In genomic region chr17:78173025-78173715, GRCh38 we compare ENCODE assay signal across 8 cellular contexts. TPM values are rescaled to one million over a fixed set of nuclear protein-coding genes. Genes with fewer than 3 reads are reported as not detected.
A peak's percentile ranks its signal among the peaks of the same experiment; 100 is the strongest.
DNase-seq lines count a peak whose midpoint lies in the region; ATAC-seq, FAIRE-seq and TF ChIP-seq lines count a peak whose summit lies in the region.

No MANE protein-coding gene starts in this region.

- dilution Hi-C loops in keratinocyte (cut with MboI; ENCODE audit: extremely low pct_ligation_motif_present, low sequenced_read_pairs) = no loop called here

- peak; percentile 40 for ATAC-seq in activated CD8-positive, alpha-beta memory T cell treated with anti-CD3 and anti-CD28 coated beads, Interleukin-2, amount 10 ng/mL, durations not matched to agents 7 days and 5 days
- ATAC-seq in T-helper 17 cell = peak; percentile 41
- ATAC-seq in HG03565 (IDR thresholded peaks at IDR 0.05; ENCODE audit: unreplicated experiment) = no peak

- peak overlapping the region; percentile 28 for H3K9ac ChIP-seq in keratinocyte (ENCODE audit: control insufficient read depth, extremely low read depth, insufficient read depth, low read length)

- no peak for TF ChIP-seq POLR2A in transverse colon (IDR thresholded peaks at IDR 0.05)

- TF ChIP-seq CTCF in keratinocyte (optimal IDR thresholded peaks at IDR 0.05 in 1 of 3, IDR thresholded peaks at IDR 0.05 in 1 of 3, conservative IDR thresholded peaks at IDR 0.05 in 1 of 3; ENCODE audit: extremely low read depth in 1 of 3, insufficient read depth in 2 of 3, low read length in 3 of 3) = no peak
- TF ChIP-seq CTCF in transverse colon (IDR thresholded peaks at IDR 0.05) = no peak

- H3K27me3 Mint-ChIP-seq in activated CD8-positive, alpha-beta memory T cell treated with anti-CD3 and anti-CD28 coated beads, Interleukin-2, amount 10 ng/mL, durations not matched to agents 7 days and 5 days = no peaks in the 10 kb centered on the region
- H3K27me3 Mint-ChIP-seq in T-helper 17 cell = no peaks in the 10 kb centered on the region

- no peaks in the 10 kb centered on the region for H4K20me1 ChIP-seq in keratinocyte (ENCODE audit: control insufficient read depth, extremely low read depth, insufficient read depth, low read length)

- H3K4me2 ChIP-seq in keratinocyte (ENCODE audit: control insufficient read depth, extremely low read depth, insufficient read depth, low read depth, low read length) = peak overlapping the region; percentile 5

- H2AFZ ChIP-seq in keratinocyte (ENCODE audit: control insufficient read depth, low read length) = no peak overlapping the region

- H3K9me1 ChIP-seq in keratinocyte (ENCODE audit: control insufficient read depth, extremely low read depth, insufficient read depth, low read length) = no peaks in the 10 kb centered on the region

- H3K4me3 ChIP-seq in keratinocyte (ENCODE audit: control insufficient read depth in 2 of 3, extremely low read depth in 1 of 3, insufficient read depth in 2 of 3, low read depth in 1 of 3, low read length in 3 of 3) (no peak overlapping the region), transverse colon (peak overlapping the region in 2 of 4 donors; percentile 10 to 11)

- 26 to 43% methylated on average over 5 to 11 of the region's 11 CpGs for WGBS in transverse colon (ENCODE audit: low coverage in 1 of 2), 2 donors

- H3K9me3 ChIP-seq in T-helper 17 cell (ENCODE audit: control insufficient read depth, low read length, poor library complexity, severe bottlenecking) = no peaks in the 10 kb centered on the region
- H3K9me3 ChIP-seq in keratinocyte (ENCODE audit: control insufficient read depth, low read depth, low read length) = no peaks in the 10 kb centered on the region
- H3K9me3 ChIP-seq in transverse colon = no peaks in the 10 kb centered on the region

- H3K27me3 ChIP-seq in keratinocyte (ENCODE audit: control insufficient read depth, extremely low read depth, insufficient read depth, low read length) (no peaks in the 10 kb centered on the region), transverse colon (no peaks in the 10 kb centered on the region)

- peaks cover 64% of the 10 kb centered on the region for H3K4me1 Mint-ChIP-seq in activated CD8-positive, alpha-beta memory T cell treated with anti-CD3 and anti-CD28 coated beads, Interleukin-2, amount 10 ng/mL, durations not matched to agents 7 days and 5 days
- H3K4me1 Mint-ChIP-seq in T-helper 17 cell = peaks cover 33% of the 10 kb centered on the region

- no peaks in the 10 kb centered on the region for H3K9me3 Mint-ChIP-seq in activated CD8-positive, alpha-beta memory T cell treated with anti-CD3 and anti-CD28 coated beads, Interleukin-2, amount 10 ng/mL, durations not matched to agents 7 days and 5 days (ENCODE audit: low read depth)

- H3K27ac ChIP-seq in keratinocyte (ENCODE audit: control insufficient read depth, insufficient read depth, low read length) (no peak overlapping the region), transverse colon (peak overlapping the region; percentile 85 to 95 (median 92))

- DNase-seq in activated CD8-positive, alpha-beta memory T cell treated with anti-CD3 and anti-CD28 coated beads, Interleukin-2, amount 10 ng/mL, durations not matched to agents 7 days and 5 days = peak; percentile 61
- no peak for DNase-seq in activated CD8-positive, alpha-beta memory T cell treated with anti-CD3 and anti-CD28 coated beads, Interleukin-2, amount 50 U/mL, for 4 hours
- DNase-seq in T-helper 17 cell (no peak), keratinocyte (ENCODE audit: low read depth, low spot score) (no peak), transverse colon (peak; percentile 68), NCI-H146 (lab: John Stamatoyannopoulos, UW) (no peak), Kasumi-1 (lab: John Stamatoyannopoulos, UW) (no peak)

- H3K4me3 Mint-ChIP-seq in activated CD8-positive, alpha-beta memory T cell treated with anti-CD3 and anti-CD28 coated beads, Interleukin-2, amount 10 ng/mL, durations not matched to agents 7 days and 5 days = no peak overlapping the region
- peak overlapping the region; percentile 79 for H3K4me3 Mint-ChIP-seq in T-helper 17 cell

- H3K36me3 Mint-ChIP-seq in activated CD8-positive, alpha-beta memory T cell treated with anti-CD3 and anti-CD28 coated beads, Interleukin-2, amount 10 ng/mL, durations not matched to agents 7 days and 5 days = peaks cover 24% of the 10 kb centered on the region
- H3K36me3 Mint-ChIP-seq in T-helper 17 cell (ENCODE audit: low read depth) = peaks cover 2% of the 10 kb centered on the region

- no peak for FAIRE-seq in keratinocyte (lab: Jason Lieb, UNC)

- H3K4me1 ChIP-seq in keratinocyte (ENCODE audit: control insufficient read depth, extremely low read depth, insufficient read depth, low read length) (peaks cover 22% of the 10 kb centered on the region), transverse colon (peaks cover 68 to 90% (median 81%) of the 10 kb centered on the region in 4 donors)

- TF ChIP-seq EP300 in transverse colon (IDR thresholded peaks at IDR 0.05; ENCODE audit: low read depth) = no peak

- H3K27ac Mint-ChIP-seq in activated CD8-positive, alpha-beta memory T cell treated with anti-CD3 and anti-CD28 coated beads, Interleukin-2, amount 10 ng/mL, durations not matched to agents 7 days and 5 days = peak overlapping the region; percentile 84
- H3K27ac Mint-ChIP-seq in T-helper 17 cell = peak overlapping the region; percentile 96

- intact Hi-C loops in transverse colon (cut with DNase I; ENCODE audit: low total_unique reads) = no loop called here

- CTCF ChIA-PET in activated CD8-positive, alpha-beta memory T cell treated with anti-CD3 and anti-CD28 coated beads, Interleukin-2, amount 10 ng/mL, durations not matched to agents 7 days and 5 days (lab: Charles Lee) = interaction anchor here (0.7 to 9.7 kb wide), 4 partner anchors 24 to 60 kb away, joined by 3 to 75 read pairs (median 4); no protein-coding TSS in a partner anchor

- no peaks in the 10 kb centered on the region for H3K79me2 ChIP-seq in keratinocyte (ENCODE audit: control insufficient read depth, insufficient read depth, low read length)

- H3K36me3 ChIP-seq in keratinocyte (ENCODE audit: control insufficient read depth in 2 of 2, extremely low read depth in 1 of 2, insufficient read depth in 2 of 2, low read length in 2 of 2) (peaks cover 16 to 20% of the 10 kb centered on the region in 2 experiments), transverse colon (no peaks in the 10 kb centered on the region)

- in situ Hi-C loops in transverse colon (cut with MboI; ENCODE audit: low pct_ligation_motif_present in 1 of 4, low pct_unique_long_range_greater_than_20kb in 1 of 4, low sequenced_read_pairs in 3 of 4) = loop anchor here in 2 of 4 donors (10.0 kb wide), 1 partner anchor 58 kb away; no protein-coding TSS in a partner anchor

RNA-seq across cellular contexts. Expression of gene SYNGR2, which starts 4.8 kb away (rescaled TPM):
- total RNA-seq in activated CD8-positive, alpha-beta memory T cell treated with anti-CD3 and anti-CD28 coated beads, Interleukin-2, amount 10 ng/mL, durations not matched to agents 7 days and 5 days = 10 to 100 TPM; 41.2 to 80.3 TPM
- total RNA-seq in T-helper 17 cell (10 to 100 TPM; 49.5 to 68.1 TPM), transverse colon (100 to 1,000 TPM; 102 to 121 (median 106) TPM)
- 98.8 to 298 TPM (median 103 TPM) in 3 replicates for polyA plus RNA-seq in keratinocyte
- polyA plus RNA-seq in keratinocyte (2011; ENCODE audit: low read depth) = 18.9 TPM
- polyA plus RNA-seq in keratinocyte (2011; cell fraction: cytosol; rRNA removed) = 152 and 214 TPM in 2 replicates
- 196 and 308 TPM in 2 replicates for polyA plus RNA-seq in keratinocyte (2011; cell fraction: nucleus; rRNA removed)
- 92.0 and 197 TPM in 2 replicates for polyA plus RNA-seq in keratinocyte (2012; ENCODE audit: low replicate concordance)
- 149 to 420 TPM (median 226 TPM) in 3 replicates for polyA minus RNA-seq in keratinocyte
- 340 TPM for polyA minus RNA-seq in keratinocyte (2011; cell fraction: cytosol; rRNA and poly(A)+ RNA removed)
- polyA minus RNA-seq in keratinocyte (2011; cell fraction: nucleus; rRNA and poly(A)+ RNA removed) = 94.0 and 134 TPM in 2 replicates

RNA-seq across cellular contexts. Expression of gene TK1, which starts 13.7 kb away (rescaled TPM):
- total RNA-seq in activated CD8-positive, alpha-beta memory T cell treated with anti-CD3 and anti-CD28 coated beads, Interleukin-2, amount 10 ng/mL, durations not matched to agents 7 days and 5 days = 100 to 1,000 TPM; 145 to 164 TPM
- total RNA-seq in T-helper 17 cell (1 to 10 TPM in 1 of 2 donors, under 1 TPM in 1; 0.42 to 1.2 TPM), transverse colon (10 to 100 TPM in 1 of 4 donors, 1 to 10 TPM in 3; 7.4 to 27.9 (median 9.4) TPM)
- 7.1 to 50.2 TPM (median 21.8 TPM) in 3 replicates for polyA plus RNA-seq in keratinocyte
- not detected for polyA plus RNA-seq in keratinocyte (2011; ENCODE audit: low read depth)
- 9.4 and 14.3 TPM in 2 replicates for polyA plus RNA-seq in keratinocyte (2011; cell fraction: cytosol; rRNA removed)
- 3.7 and 4.5 TPM in 2 replicates for polyA plus RNA-seq in keratinocyte (2011; cell fraction: nucleus; rRNA removed)
- polyA plus RNA-seq in keratinocyte (2012; ENCODE audit: low replicate concordance) = 0.82 and 44.0 TPM in 2 replicates
- 8.5 to 52.2 TPM (median 34.7 TPM) in 3 replicates for polyA minus RNA-seq in keratinocyte
- polyA minus RNA-seq in keratinocyte (2011; cell fraction: cytosol; rRNA and poly(A)+ RNA removed) = 15.3 TPM
- 3.9 and 5.1 TPM in 2 replicates for polyA minus RNA-seq in keratinocyte (2011; cell fraction: nucleus; rRNA and poly(A)+ RNA removed)

RNA-seq across cellular contexts. Expression of gene AFMID, which starts 14.0 kb away (rescaled TPM):
- 10 to 100 TPM; 17.1 to 24.2 TPM for total RNA-seq in activated CD8-positive, alpha-beta memory T cell treated with anti-CD3 and anti-CD28 coated beads, Interleukin-2, amount 10 ng/mL, durations not matched to agents 7 days and 5 days
- total RNA-seq in T-helper 17 cell = 1 to 10 TPM; 1.5 to 2.9 TPM
- polyA plus RNA-seq in keratinocyte = 21.6 to 32.4 TPM (median 26.7 TPM) in 3 replicates
- polyA plus RNA-seq in keratinocyte (2011; ENCODE audit: low read depth) = 8.1 TPM
- polyA plus RNA-seq in keratinocyte (2011; cell fraction: cytosol; rRNA removed) = 41.6 and 43.8 TPM in 2 replicates
- polyA plus RNA-seq in keratinocyte (2011; cell fraction: nucleus; rRNA removed) = 40.5 and 55.5 TPM in 2 replicates
- 28.3 and 30.8 TPM in 2 replicates for polyA plus RNA-seq in keratinocyte (2012; ENCODE audit: low replicate concordance)
- polyA minus RNA-seq in keratinocyte = 18.7 to 65.4 TPM (median 36.1 TPM) in 3 replicates
- polyA minus RNA-seq in keratinocyte (2011; cell fraction: cytosol; rRNA and poly(A)+ RNA removed) = 25.1 TPM
- polyA minus RNA-seq in keratinocyte (2011; cell fraction: nucleus; rRNA and poly(A)+ RNA removed) = 14.4 and 19.5 TPM in 2 replicates
- total RNA-seq in transverse colon = 10 to 100 TPM; 33.7 to 82.4 (median 60.4) TPM

RNA-seq across cellular contexts. Expression of gene C17orf99, which starts 27.0 kb away (rescaled TPM):
- total RNA-seq in activated CD8-positive, alpha-beta memory T cell treated with anti-CD3 and anti-CD28 coated beads, Interleukin-2, amount 10 ng/mL, durations not matched to agents 7 days and 5 days = not detected
- total RNA-seq in T-helper 17 cell (not detected), transverse colon (not detected)
- 0.42 to 0.85 TPM (median 0.49 TPM) in 3 replicates for polyA plus RNA-seq in keratinocyte
- polyA plus RNA-seq in keratinocyte (2011; ENCODE audit: low read depth) = 1.5 TPM
- polyA plus RNA-seq in keratinocyte (2011; cell fraction: cytosol; rRNA removed) = 0.18 and 0.48 TPM in 2 replicates
- 1.1 and 2.3 TPM in 2 replicates for polyA plus RNA-seq in keratinocyte (2011; cell fraction: nucleus; rRNA removed)
- 0.57 and 0.72 TPM in 2 replicates for polyA plus RNA-seq in keratinocyte (2012; ENCODE audit: low replicate concordance)
- polyA minus RNA-seq in keratinocyte = 0.22 to 3.1 TPM in 2 of 3 replicates, not detected in the other
- not detected for polyA minus RNA-seq in keratinocyte (2011; cell fraction: cytosol; rRNA and poly(A)+ RNA removed)
- 1.5 and 2.9 TPM in 2 replicates for polyA minus RNA-seq in keratinocyte (2011; cell fraction: nucleus; rRNA and poly(A)+ RNA removed)

RNA-seq across cellular contexts. Expression of gene BIRC5, which starts 40.9 kb away (rescaled TPM):
- 10 to 100 TPM; 87.7 to 93.0 TPM for total RNA-seq in activated CD8-positive, alpha-beta memory T cell treated with anti-CD3 and anti-CD28 coated beads, Interleukin-2, amount 10 ng/mL, durations not matched to agents 7 days and 5 days
- total RNA-seq in T-helper 17 cell = under 1 TPM; 0.40 to 0.44 TPM
- 1.6 to 16.1 TPM (median 11.5 TPM) in 3 replicates for polyA plus RNA-seq in keratinocyte
- 0.72 TPM for polyA plus RNA-seq in keratinocyte (2011; ENCODE audit: low read depth)
- 2.3 and 2.6 TPM in 2 replicates for polyA plus RNA-seq in keratinocyte (2011; cell fraction: cytosol; rRNA removed)
- 0.83 and 1.5 TPM in 2 replicates for polyA plus RNA-seq in keratinocyte (2011; cell fraction: nucleus; rRNA removed)
- 0.59 and 18.7 TPM in 2 replicates for polyA plus RNA-seq in keratinocyte (2012; ENCODE audit: low replicate concordance)
- 1.8 to 14.3 TPM (median 11.0 TPM) in 3 replicates for polyA minus RNA-seq in keratinocyte
- 9.2 TPM for polyA minus RNA-seq in keratinocyte (2011; cell fraction: cytosol; rRNA and poly(A)+ RNA removed)
- 0.21 and 0.54 TPM in 2 replicates for polyA minus RNA-seq in keratinocyte (2011; cell fraction: nucleus; rRNA and poly(A)+ RNA removed)
- 1 to 10 TPM; 1.2 to 7.9 (median 3.6) TPM for total RNA-seq in transverse colon

Comparison
In these comparisons a context has a peak if more than half of its experiments do, and no peak if none do; other contexts are left out.
1. DNase-seq: peak in activated CD8-positive, alpha-beta memory T cell treated with anti-CD3 and anti-CD28 coated beads, Interleukin-2, amount 10 ng/mL, durations not matched to agents 7 days and 5 days (single experiment) and transverse colon (single experiment); none in activated CD8-positive, alpha-beta memory T cell treated with anti-CD3 and anti-CD28 coated beads, Interleukin-2, amount 50 U/mL, for 4 hours (single experiment), T-helper 17 cell (0 of 3), keratinocyte (single experiment), NCI-H146 (single experiment) and Kasumi-1 (0 of 2).
2. RNA of gene TK1, which starts 13.7 kb away (total RNA-seq): 145 to 164 TPM in activated CD8-positive, alpha-beta memory T cell treated with anti-CD3 and anti-CD28 coated beads, Interleukin-2, amount 10 ng/mL, durations not matched to agents 7 days and 5 days; 7.4 to 27.9 TPM in transverse colon and 0.42 to 1.2 TPM in T-helper 17 cell; every median in the first group is over 4 times any median in the second.
3. RNA of gene AFMID, which starts 14.0 kb away (total RNA-seq): 33.7 to 82.4 TPM in transverse colon and 17.1 to 24.2 TPM in activated CD8-positive, alpha-beta memory T cell treated with anti-CD3 and anti-CD28 coated beads, Interleukin-2, amount 10 ng/mL, durations not matched to agents 7 days and 5 days; 1.5 to 2.9 TPM in T-helper 17 cell; every median in the first group is over 4 times any median in the second.